In the genomic region with DNA sequence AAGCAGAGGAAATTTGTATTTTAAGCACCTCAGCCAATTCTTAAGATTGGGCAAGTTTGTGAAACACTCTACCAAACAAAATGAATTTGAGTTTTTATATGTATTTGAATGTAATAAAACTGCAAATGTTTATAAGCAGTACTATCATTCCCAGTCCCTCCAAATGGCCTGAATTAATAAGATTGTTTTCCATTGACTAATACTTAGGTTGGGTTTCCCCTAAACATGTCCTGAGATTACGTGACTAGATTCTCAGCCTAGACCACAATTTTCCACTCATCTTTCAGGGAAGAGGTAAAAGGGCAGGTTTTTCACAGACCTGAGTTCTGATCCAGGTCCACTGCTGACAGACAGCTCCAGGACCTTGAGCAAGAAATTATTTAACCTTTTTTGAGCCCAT, we compare ENCODE assay signal across 27 cellular contexts. TPM values are rescaled to one million over a fixed set of nuclear protein-coding genes. Genes with fewer than 3 reads are reported as not detected.
"Had no signal": no experiment of that assay in that cellular context is flagged by ENCODE, and none has a peak within 500 bp of the region (broad histone marks: within the 10 kb centered on the region; RNA-seq: fewer than 3 reads in every experiment).

No MANE protein-coding gene starts in this region.

- H3K4me3 ChIP-seq: adrenal gland, esophagus muscularis mucosa, gastroesophageal sphincter, hepatocyte, pancreas, prostate gland, right atrium auricular region, testis, transverse colon had no signal

- H3K36me3 ChIP-seq: brain microvascular endothelial cell, pancreas, prostate gland, transverse colon had no signal

- H3K27me3 ChIP-seq: adrenal gland, brain microvascular endothelial cell, esophagus muscularis mucosa, gastroesophageal sphincter, hepatocyte, pancreas, right atrium auricular region, testis, transverse colon had no signal

- FAIRE-seq: keratinocyte, pancreas had no signal

- H3K4me3 Mint-ChIP-seq: activated CD4-positive, alpha-beta T cell treated with anti-CD3 and anti-CD28 coated beads for 36 hours; activated naive CD8-positive, alpha-beta T cell; central memory CD8-positive, alpha-beta T cell; dendritic cell treated with granulocyte-macrophage colony-stimulating factor and Interleukin-4, amounts not matched to agents 40 ng/mL and 50 ng/mL, for 4 days; memory B cell; naive thymus-derived CD4-positive, alpha-beta T cell had no signal

- H3K27me3 Mint-ChIP-seq: activated CD4-positive, alpha-beta T cell treated with anti-CD3 and anti-CD28 coated beads for 36 hours; activated naive CD8-positive, alpha-beta T cell; central memory CD8-positive, alpha-beta T cell; memory B cell had no signal

- H3K27ac Mint-ChIP-seq: activated CD4-positive, alpha-beta T cell treated with anti-CD3 and anti-CD28 coated beads for 36 hours; activated naive CD8-positive, alpha-beta T cell; dendritic cell treated with granulocyte-macrophage colony-stimulating factor and Interleukin-4, amounts not matched to agents 40 ng/mL and 50 ng/mL, for 4 days; naive thymus-derived CD4-positive, alpha-beta T cell had no signal

- H3K4me2 ChIP-seq: hepatocyte had no signal

- H3K27ac ChIP-seq: adrenal gland, brain microvascular endothelial cell, esophagus muscularis mucosa, gastroesophageal sphincter, hepatocyte, pancreas, prostate gland, right atrium auricular region, testis, transverse colon had no signal

- H3K79me2 ChIP-seq: hepatocyte had no signal

- H3K4me1 ChIP-seq: esophagus muscularis mucosa, gastroesophageal sphincter, pancreas, prostate gland, right atrium auricular region, testis, transverse colon had no signal

- H2AFZ ChIP-seq: hepatocyte had no signal

- ATAC-seq: activated CD4-positive, alpha-beta T cell treated with anti-CD3 and anti-CD28 coated beads for 36 hours; gastroesophageal sphincter; naive thymus-derived CD4-positive, alpha-beta T cell had no signal

- H3K9me3 ChIP-seq: adrenal gland, esophagus muscularis mucosa, gastroesophageal sphincter, pancreas, prostate gland, right atrium auricular region, testis, transverse colon had no signal

- DNase-seq: activated CD4-positive, alpha-beta T cell treated with anti-CD3 and anti-CD28 coated beads for 36 hours; activated CD4-positive, CD25-positive, alpha-beta regulatory T cell; activated effector memory CD4-positive, alpha-beta T cell treated with Interleukin-2 at 50 U/mL for 16 hours; activated naive CD4-positive, alpha-beta T cell treated with Interleukin-2 at 50 U/mL for 16 hours; activated T-cell treated with anti-CD3 and anti-CD28 coated beads for 4 hours; adrenal gland; aorta; brain microvascular endothelial cell; midbrain; naive thymus-derived CD4-positive, alpha-beta T cell; pancreas; stimulated activated CD4-positive, alpha-beta T cell treated with anti-CD3 and anti-CD28 coated beads, Interleukin-15, amount 100 ng/mL, for 24 hours; stimulated activated CD4-positive, alpha-beta T cell treated with anti-CD3 and anti-CD28 coated beads, Interleukin-2, amount 100 ng/mL, for 24 hours; stimulated activated naive CD4-positive, alpha-beta T cell; testis; transverse colon had no signal

- H3K9me3 Mint-ChIP-seq: central memory CD8-positive, alpha-beta T cell; dendritic cell treated with granulocyte-macrophage colony-stimulating factor and Interleukin-4, amounts not matched to agents 40 ng/mL and 50 ng/mL, for 4 days; memory B cell; naive thymus-derived CD4-positive, alpha-beta T cell had no signal

RNA-seq across cellular contexts. Expression of a gene that starts 51.4 kb away (rescaled TPM):
- total RNA-seq: fibroblast of villous mesenchyme had no signal
- polyA plus RNA-seq: keratinocyte had no signal
